ENCODE assay signal across 21 cellular contexts in the genomic region with DNA sequence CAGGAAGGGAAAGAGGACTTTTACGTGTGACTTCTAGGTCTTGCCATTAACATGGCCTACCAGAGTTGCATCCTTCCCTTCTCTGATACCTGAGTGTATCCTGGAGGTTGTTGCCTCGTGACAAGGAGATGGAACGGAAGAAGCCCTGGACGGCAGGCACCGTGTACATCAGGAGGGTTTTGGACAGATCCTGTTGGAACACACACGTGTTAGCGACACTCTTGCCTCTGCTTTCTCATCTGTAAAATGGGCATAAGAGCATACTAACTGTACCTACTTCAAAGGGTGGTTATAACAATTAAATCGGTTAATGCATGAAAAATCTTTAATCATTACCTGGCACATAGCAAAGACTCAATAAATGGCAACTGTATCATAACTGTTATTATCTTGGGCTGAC. TPM values are rescaled to one million over a fixed set of nuclear protein-coding genes. Genes with fewer than 3 reads are reported as not detected.
DNase-seq lines count a peak whose midpoint lies in the region; ATAC-seq and TF ChIP-seq lines count a peak whose summit lies in the region.
"Had no signal": no experiment of that assay in that cellular context is flagged by ENCODE, and none has a peak within 500 bp of the region (broad histone marks: within the 10 kb centered on the region; RNA-seq: fewer than 3 reads in every experiment).

No MANE protein-coding gene starts in this region.

- no peaks in the 10 kb centered on the region for H3K4me1 ChIP-seq in CD4-positive, CD25-positive, alpha-beta regulatory T cell (ENCODE audit: control insufficient read depth, insufficient read depth, low read length, poor library complexity, severe bottlenecking)

- POLR2A ChIA-PET in activated CD8-positive, alpha-beta T cell treated with anti-CD3 and anti-CD28 coated beads, Interleukin-2, amount 10 ng/mL, durations not matched to agents 7 days and 5 days (lab: Charles Lee) = no interaction called here
- POLR2A ChIA-PET in activated CD8-positive, alpha-beta T cell treated with anti-CD3 and anti-CD28 coated beads for 36 hours (lab: Charles Lee) = no interaction called here

- H3K9me3 ChIP-seq in CD4-positive, CD25-positive, alpha-beta regulatory T cell (ENCODE audit: control insufficient read depth in 2 of 2, low read length in 2 of 2) = no peaks in the 10 kb centered on the region
- H3K9me3 ChIP-seq: BLaER1 had no signal

- H3K4me3 ChIP-seq in CD4-positive, CD25-positive, alpha-beta regulatory T cell (ENCODE audit: low read depth, low read length) = no peak overlapping the region
- H3K4me3 ChIP-seq: BLaER1 had no signal

- H3K36me3 Mint-ChIP-seq in activated CD8-positive, alpha-beta T cell treated with anti-CD3 and anti-CD28 coated beads, Interleukin-2, amount 10 ng/mL, durations not matched to agents 7 days and 5 days (ENCODE audit: low read depth) = peaks cover 66% of the 10 kb centered on the region
- peaks cover 47% of the 10 kb centered on the region for H3K36me3 Mint-ChIP-seq in activated CD8-positive, alpha-beta T cell treated with anti-CD3 and anti-CD28 coated beads for 36 hours (ENCODE audit: low read depth)
- peaks cover 62% of the 10 kb centered on the region for H3K36me3 Mint-ChIP-seq in CD4-positive, CD25-positive, alpha-beta regulatory T cell
- H3K36me3 Mint-ChIP-seq in brain = peaks cover 89% of the 10 kb centered on the region
- peaks cover 33% of the 10 kb centered on the region for H3K36me3 Mint-ChIP-seq in progenitor cell of endocrine pancreas (ENCODE audit: insufficient read depth)
- peaks cover 0 to 37% of the 10 kb centered on the region in 2 donors for H3K36me3 Mint-ChIP-seq in activated naive CD4-positive, alpha-beta T cell treated with anti-CD3 and anti-CD28 coated beads, Interleukin-2, amount 50 U/mL, for 72 hours

- CTCF ChIA-PET in activated CD8-positive, alpha-beta T cell treated with anti-CD3 and anti-CD28 coated beads, Interleukin-2, amount 10 ng/mL, durations not matched to agents 7 days and 5 days (lab: Charles Lee) = no interaction called here
- CTCF ChIA-PET in activated CD8-positive, alpha-beta T cell treated with anti-CD3 and anti-CD28 coated beads for 36 hours (lab: Charles Lee) = interaction anchor here (0.5 kb wide), 1 partner anchor 32 kb away, joined by 4 read pairs; no protein-coding TSS in a partner anchor

- H3K27me3 Mint-ChIP-seq in activated CD8-positive, alpha-beta T cell treated with anti-CD3 and anti-CD28 coated beads, Interleukin-2, amount 10 ng/mL, durations not matched to agents 7 days and 5 days (ENCODE audit: low read depth) = no peaks in the 10 kb centered on the region
- H3K27me3 Mint-ChIP-seq in activated CD8-positive, alpha-beta T cell treated with anti-CD3 and anti-CD28 coated beads for 36 hours = no peaks in the 10 kb centered on the region
- no peaks in the 10 kb centered on the region for H3K27me3 Mint-ChIP-seq in CD4-positive, CD25-positive, alpha-beta regulatory T cell
- H3K27me3 Mint-ChIP-seq in brain (no peaks in the 10 kb centered on the region), progenitor cell of endocrine pancreas (no peaks in the 10 kb centered on the region)

- H3K27ac Mint-ChIP-seq in activated CD8-positive, alpha-beta T cell treated with anti-CD3 and anti-CD28 coated beads, Interleukin-2, amount 10 ng/mL, durations not matched to agents 7 days and 5 days = peak overlapping the region; percentile 54
- no peak overlapping the region for H3K27ac Mint-ChIP-seq in activated CD8-positive, alpha-beta T cell treated with anti-CD3 and anti-CD28 coated beads for 36 hours
- peak overlapping the region in 2 of 3 donors; percentile 68 to 89 for H3K27ac Mint-ChIP-seq in CD4-positive, CD25-positive, alpha-beta regulatory T cell
- H3K27ac Mint-ChIP-seq in brain (peak overlapping the region in 4 of 5 experiments; percentile 29 to 87 (median 49)), progenitor cell of endocrine pancreas (peak overlapping the region; percentile 31)
- H3K27ac Mint-ChIP-seq in activated naive CD4-positive, alpha-beta T cell treated with anti-CD3 and anti-CD28 coated beads, Interleukin-2, amount 50 U/mL, for 72 hours = peak overlapping the region in 1 of 2 donors; percentile 50
- H3K27ac Mint-ChIP-seq: CD14-positive monocyte; CD8-positive, alpha-beta T cell; HFFc6 had no signal

- intact Hi-C loops in activated CD8-positive, alpha-beta T cell treated with anti-CD3 and anti-CD28 coated beads for 36 hours (cut with micrococcal nuclease) = no loop called here

- no peak for TF ChIP-seq CTCF in activated CD8-positive, alpha-beta T cell treated with anti-CD3 and anti-CD28 coated beads for 36 hours (IDR thresholded peaks at IDR 0.05)
- TF ChIP-seq CTCF in brain (conservative IDR thresholded peaks at IDR 0.05) (no peak), progenitor cell of endocrine pancreas (IDR thresholded peaks at IDR 0.05; ENCODE audit: unreplicated experiment) (no peak)

- no peak overlapping the region for H3K4me3 Mint-ChIP-seq in activated CD8-positive, alpha-beta T cell treated with anti-CD3 and anti-CD28 coated beads, Interleukin-2, amount 10 ng/mL, durations not matched to agents 7 days and 5 days
- no peak overlapping the region for H3K4me3 Mint-ChIP-seq in activated CD8-positive, alpha-beta T cell treated with anti-CD3 and anti-CD28 coated beads for 36 hours
- H3K4me3 Mint-ChIP-seq in CD4-positive, CD25-positive, alpha-beta regulatory T cell = no peak overlapping the region
- no peak overlapping the region for H3K4me3 Mint-ChIP-seq in brain
- no peak overlapping the region for H3K4me3 Mint-ChIP-seq in progenitor cell of endocrine pancreas (ENCODE audit: low read depth)
- H3K4me3 Mint-ChIP-seq: CD14-positive monocyte; CD8-positive, alpha-beta T cell; HFFc6 had no signal

- DNase-seq in activated CD8-positive, alpha-beta T cell treated with anti-CD3 and anti-CD28 coated beads, Interleukin-2, amount 10 ng/mL, durations not matched to agents 7 days and 5 days = no peak
- DNase-seq in activated CD8-positive, alpha-beta T cell treated with anti-CD3 and anti-CD28 coated beads for 36 hours = no peak
- DNase-seq in CD4-positive, CD25-positive, alpha-beta regulatory T cell = no peak
- DNase-seq in progenitor cell of endocrine pancreas (ENCODE audit: low spot score, unreplicated experiment) = no peak
- DNase-seq in activated naive CD4-positive, alpha-beta T cell treated with anti-CD3 and anti-CD28 coated beads, Interleukin-2, amount 50 U/mL, for 72 hours (ENCODE audit: low spot score in 2 of 2) = no peak
- DNase-seq: 8988T; Calu3; CD8-positive, alpha-beta T cell; DMS79 treated with DMSO at 0.1 percent for 48 hours; GF-D8; GOT3; H7; HFFc6 had no signal

- H3K9me3 Mint-ChIP-seq in activated CD8-positive, alpha-beta T cell treated with anti-CD3 and anti-CD28 coated beads, Interleukin-2, amount 10 ng/mL, durations not matched to agents 7 days and 5 days (ENCODE audit: insufficient read depth) = no peaks in the 10 kb centered on the region
- H3K9me3 Mint-ChIP-seq in activated CD8-positive, alpha-beta T cell treated with anti-CD3 and anti-CD28 coated beads for 36 hours = no peaks in the 10 kb centered on the region
- H3K9me3 Mint-ChIP-seq in CD4-positive, CD25-positive, alpha-beta regulatory T cell = no peaks in the 10 kb centered on the region
- H3K9me3 Mint-ChIP-seq in brain (no peaks in the 10 kb centered on the region), progenitor cell of endocrine pancreas (ENCODE audit: low read depth) (no peaks in the 10 kb centered on the region)
- H3K9me3 Mint-ChIP-seq in activated naive CD4-positive, alpha-beta T cell treated with anti-CD3 and anti-CD28 coated beads, Interleukin-2, amount 50 U/mL, for 72 hours = no peaks in the 10 kb centered on the region
- H3K9me3 Mint-ChIP-seq: CD14-positive monocyte; CD8-positive, alpha-beta T cell; HFFc6 had no signal

- H3K27me3 ChIP-seq in CD4-positive, CD25-positive, alpha-beta regulatory T cell (ENCODE audit: control insufficient read depth, insufficient read depth, low read length) = no peaks in the 10 kb centered on the region
- H3K27me3 ChIP-seq: BLaER1 had no signal

- H3K27ac ChIP-seq in CD4-positive, CD25-positive, alpha-beta regulatory T cell (ENCODE audit: insufficient read depth, low read length, poor library complexity, severe bottlenecking) = no peak overlapping the region
- H3K27ac ChIP-seq: BLaER1 had no signal

- H3K36me3 ChIP-seq in CD4-positive, CD25-positive, alpha-beta regulatory T cell (ENCODE audit: control insufficient read depth, insufficient read depth, low read length) = peaks cover 94% of the 10 kb centered on the region

- no peaks in the 10 kb centered on the region for H3K4me1 Mint-ChIP-seq in activated CD8-positive, alpha-beta T cell treated with anti-CD3 and anti-CD28 coated beads, Interleukin-2, amount 10 ng/mL, durations not matched to agents 7 days and 5 days (ENCODE audit: low read depth)
- H3K4me1 Mint-ChIP-seq in activated CD8-positive, alpha-beta T cell treated with anti-CD3 and anti-CD28 coated beads for 36 hours (ENCODE audit: low read depth) = peaks cover 8% of the 10 kb centered on the region
- H3K4me1 Mint-ChIP-seq in CD4-positive, CD25-positive, alpha-beta regulatory T cell = no peaks in the 10 kb centered on the region
- peaks cover 13% of the 10 kb centered on the region for H3K4me1 Mint-ChIP-seq in brain
- no peaks in the 10 kb centered on the region for H3K4me1 Mint-ChIP-seq in progenitor cell of endocrine pancreas (ENCODE audit: low read depth)
- H3K4me1 Mint-ChIP-seq: CD14-positive monocyte had no signal

- no peak for ATAC-seq in activated CD8-positive, alpha-beta T cell treated with anti-CD3 and anti-CD28 coated beads, Interleukin-2, amount 10 ng/mL, durations not matched to agents 7 days and 5 days
- no peak for ATAC-seq in activated CD8-positive, alpha-beta T cell treated with anti-CD3 and anti-CD28 coated beads for 36 hours
- no peak for ATAC-seq in CD4-positive, CD25-positive, alpha-beta regulatory T cell (ENCODE audit: low read depth in 2 of 2)
- no peak for ATAC-seq in activated naive CD4-positive, alpha-beta T cell treated with anti-CD3 and anti-CD28 coated beads, Interleukin-2, amount 50 U/mL, for 72 hours
- no peak for ATAC-seq in HG03354 (IDR thresholded peaks at IDR 0.05; ENCODE audit: poor library complexity, severe bottlenecking, unreplicated experiment)
- ATAC-seq: CD8-positive, alpha-beta T cell; HCT116 had no signal

RNA-seq across cellular contexts. Expression of gene EXOSC10, which starts 30.0 kb away (rescaled TPM):
- total RNA-seq in activated CD8-positive, alpha-beta T cell treated with anti-CD3 and anti-CD28 coated beads, Interleukin-2, amount 10 ng/mL, durations not matched to agents 7 days and 5 days = 10 to 100 TPM; 86.1 to 89.8 TPM
- 10 to 100 TPM; 66.6 to 69.8 TPM for total RNA-seq in activated CD8-positive, alpha-beta T cell treated with anti-CD3 and anti-CD28 coated beads for 36 hours
- total RNA-seq in CD4-positive, CD25-positive, alpha-beta regulatory T cell = 81.7 TPM
- polyA plus RNA-seq in CD4-positive, CD25-positive, alpha-beta regulatory T cell = 10 to 100 TPM; 37.0 to 47.5 (median 39.2) TPM
- 43.7 TPM for polyA plus RNA-seq in brain (ENCODE audit: insufficient read depth, low read depth, low replicate concordance)
- total RNA-seq in progenitor cell of endocrine pancreas = 95.4 and 104 TPM in 2 replicates
- total RNA-seq in activated naive CD4-positive, alpha-beta T cell treated with anti-CD3 and anti-CD28 coated beads, Interleukin-2, amount 50 U/mL, for 72 hours = 10 to 100 TPM; 81.1 to 83.3 TPM

RNA-seq across cellular contexts. Expression of gene ANGPTL7, which starts 59.5 kb away (rescaled TPM):
- not detected for total RNA-seq in activated CD8-positive, alpha-beta T cell treated with anti-CD3 and anti-CD28 coated beads, Interleukin-2, amount 10 ng/mL, durations not matched to agents 7 days and 5 days
- not detected for total RNA-seq in activated CD8-positive, alpha-beta T cell treated with anti-CD3 and anti-CD28 coated beads for 36 hours
- total RNA-seq in CD4-positive, CD25-positive, alpha-beta regulatory T cell = not detected
- not detected for polyA plus RNA-seq in CD4-positive, CD25-positive, alpha-beta regulatory T cell
- not detected for polyA plus RNA-seq in brain (ENCODE audit: insufficient read depth, low read depth, low replicate concordance)
- not detected in 2 replicates for total RNA-seq in progenitor cell of endocrine pancreas
- total RNA-seq in activated naive CD4-positive, alpha-beta T cell treated with anti-CD3 and anti-CD28 coated beads, Interleukin-2, amount 50 U/mL, for 72 hours = not detected
- total RNA-seq: A673; Calu3; CD8-positive, alpha-beta T cell; H7; HFFc6; HT-29 had no signal
- polyA plus RNA-seq: AG04450, CD14-positive monocyte had no signal
